Comparison of ENCODE assay signal across 9 cellular contexts in the genomic region with DNA sequence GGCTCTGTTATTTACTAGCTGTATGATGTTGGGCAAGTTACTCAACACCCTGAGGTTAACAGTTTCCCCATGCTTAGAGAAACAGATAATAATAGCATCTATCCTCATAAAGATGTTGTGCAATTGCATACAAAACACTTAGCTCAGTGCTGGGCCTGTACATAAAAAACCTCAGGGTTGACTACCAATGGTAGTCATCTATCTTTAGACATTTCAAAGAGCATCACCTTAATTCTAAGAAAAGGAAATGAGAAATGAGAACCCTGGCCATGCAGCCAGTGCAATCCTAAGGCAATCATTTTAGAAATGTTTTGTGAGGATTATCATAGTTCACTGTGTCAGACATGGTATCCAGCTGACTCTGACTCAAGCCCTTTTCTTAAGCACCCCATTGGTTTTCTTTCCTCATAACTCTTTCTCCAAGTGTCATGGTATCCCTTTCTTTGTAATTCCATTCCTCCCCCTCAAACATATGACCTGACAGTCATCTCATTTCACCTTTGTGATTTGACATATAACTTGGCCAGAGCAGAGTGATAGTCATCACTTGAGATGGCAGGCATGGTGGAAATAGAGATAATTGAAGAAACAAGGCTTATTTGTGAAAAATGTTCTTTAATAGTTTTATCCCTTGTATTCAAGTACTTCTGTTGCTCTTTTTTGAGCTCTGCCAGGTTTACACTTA. TPM values are rescaled to one million over a fixed set of nuclear protein-coding genes. Genes with fewer than 3 reads are reported as not detected.
DNase-seq lines count a peak whose midpoint lies in the region; ATAC-seq and TF ChIP-seq lines count a peak whose summit lies in the region.
"Had no signal": no experiment of that assay in that cellular context is flagged by ENCODE, and none has a peak within 500 bp of the region (broad histone marks: within the 10 kb centered on the region; RNA-seq: fewer than 3 reads in every experiment).

No MANE protein-coding gene starts in this region.

- H3K9ac ChIP-seq in subcutaneous abdominal adipose tissue (ENCODE audit: low read length in 5 of 5) = peak overlapping the region in 2 of 5 donors; percentile 21 to 70

- peaks cover 2% of the 10 kb centered on the region for H3K36me3 Mint-ChIP-seq in activated CD8-positive, alpha-beta memory T cell treated with anti-CD3 and anti-CD28 coated beads, Interleukin-2, amount 10 ng/mL, durations not matched to agents 7 days and 5 days
- no peaks in the 10 kb centered on the region for H3K36me3 Mint-ChIP-seq in CD4-positive, alpha-beta T cell (ENCODE audit: low read depth)

- peak overlapping the region; percentile 79 for H3K27ac Mint-ChIP-seq in activated CD8-positive, alpha-beta memory T cell treated with anti-CD3 and anti-CD28 coated beads, Interleukin-2, amount 10 ng/mL, durations not matched to agents 7 days and 5 days
- H3K27ac Mint-ChIP-seq in CD4-positive, alpha-beta T cell = no peak overlapping the region
- H3K27ac Mint-ChIP-seq: B cell had no signal

- H3K9me3 ChIP-seq in subcutaneous abdominal adipose tissue (ENCODE audit: control insufficient read depth in 5 of 5, low read length in 5 of 5) = no peaks in the 10 kb centered on the region
- H3K9me3 ChIP-seq in CD4-positive, alpha-beta T cell (ENCODE audit: control insufficient read depth, low read length) = no peaks in the 10 kb centered on the region

- intact Hi-C loops in left cardiac atrium (cut with DNase I) = no loop called here
- intact Hi-C loops in CD4-positive, alpha-beta T cell (cut with DNase I, micrococcal nuclease) = loop anchor here (5.0 to 10.0 kb wide), 4 partner anchors 132 to 1904 kb away; no protein-coding TSS in a partner anchor

- CTCF ChIA-PET in activated CD8-positive, alpha-beta memory T cell treated with anti-CD3 and anti-CD28 coated beads, Interleukin-2, amount 10 ng/mL, durations not matched to agents 7 days and 5 days (lab: Charles Lee) = interaction anchor here (1.0 to 1.6 kb wide), 5 partner anchors 18 to 132 kb away, joined by 3 to 5 read pairs (median 3); no protein-coding TSS in a partner anchor
- CTCF ChIA-PET in GM10248 (lab: Yijun Ruan, JAX) = interaction anchor here (1.8 to 3.1 kb wide), 2 partner anchors 10 to 60 kb away, joined by 3 to 15 read pairs; no protein-coding TSS in a partner anchor
- CTCF ChIA-PET in CD4-positive, alpha-beta T cell (lab: Charles Lee) = interaction anchor here (1.5 kb wide), 1 partner anchor 10 kb away, joined by 3 read pairs; no protein-coding TSS in a partner anchor

- peak; percentile 50 for DNase-seq in activated CD8-positive, alpha-beta memory T cell treated with anti-CD3 and anti-CD28 coated beads, Interleukin-2, amount 10 ng/mL, durations not matched to agents 7 days and 5 days
- DNase-seq in activated CD8-positive, alpha-beta memory T cell treated with anti-CD3 and anti-CD28 coated beads for 24 hours = no peak
- DNase-seq in SIG-M5 (lab: John Stamatoyannopoulos, UW) = peak; percentile 98
- no peak for DNase-seq in left cardiac atrium
- no peak for DNase-seq in GM10248 (ENCODE audit: extremely low spot score)
- DNase-seq in CD4-positive, alpha-beta T cell = no peak

- H3K27me3 Mint-ChIP-seq in activated CD8-positive, alpha-beta memory T cell treated with anti-CD3 and anti-CD28 coated beads, Interleukin-2, amount 10 ng/mL, durations not matched to agents 7 days and 5 days = no peaks in the 10 kb centered on the region
- no peaks in the 10 kb centered on the region for H3K27me3 Mint-ChIP-seq in CD4-positive, alpha-beta T cell
- H3K27me3 Mint-ChIP-seq: B cell had no signal

- peaks cover 0 to 23% (median 4%) of the 10 kb centered on the region in 5 donors for H3K4me1 ChIP-seq in subcutaneous abdominal adipose tissue (ENCODE audit: control insufficient read depth in 5 of 5, insufficient read depth in 5 of 5, low read length in 5 of 5)

- TF ChIP-seq CTCF in GM10248 (IDR thresholded peaks at IDR 0.05; ENCODE audit: control extremely low read depth, extremely low read depth, low read depth, missing control alignments) = no peak
- no peak for TF ChIP-seq CTCF in CD4-positive, alpha-beta T cell (IDR thresholded peaks at IDR 0.05)

- H3K27me3 ChIP-seq in subcutaneous abdominal adipose tissue (ENCODE audit: control insufficient read depth in 5 of 5, insufficient read depth in 4 of 5, low read length in 5 of 5) = no peaks in the 10 kb centered on the region
- no peaks in the 10 kb centered on the region for H3K27me3 ChIP-seq in CD4-positive, alpha-beta T cell (ENCODE audit: control insufficient read depth, insufficient read depth, low read length)

- peak overlapping the region; percentile 89 for H3K27ac ChIP-seq in subcutaneous abdominal adipose tissue (ENCODE audit: low read depth, low read length)
- H3K27ac ChIP-seq in CD4-positive, alpha-beta T cell (ENCODE audit: low read depth, low read length) = no peak overlapping the region

- no peak overlapping the region for H3K4me3 Mint-ChIP-seq in activated CD8-positive, alpha-beta memory T cell treated with anti-CD3 and anti-CD28 coated beads, Interleukin-2, amount 10 ng/mL, durations not matched to agents 7 days and 5 days
- H3K4me3 Mint-ChIP-seq in CD4-positive, alpha-beta T cell = no peak overlapping the region
- H3K4me3 Mint-ChIP-seq: B cell had no signal

- peak; percentile 86 for ATAC-seq in activated CD8-positive, alpha-beta memory T cell treated with anti-CD3 and anti-CD28 coated beads, Interleukin-2, amount 10 ng/mL, durations not matched to agents 7 days and 5 days
- peak; percentile 46 to 88 for ATAC-seq in left cardiac atrium
- no peak for ATAC-seq in CD4-positive, alpha-beta T cell (ENCODE audit: poor library complexity)
- ATAC-seq in GM18870 (IDR thresholded peaks at IDR 0.05; ENCODE audit: unreplicated experiment) = no peak

- no peaks in the 10 kb centered on the region for H3K9me3 Mint-ChIP-seq in activated CD8-positive, alpha-beta memory T cell treated with anti-CD3 and anti-CD28 coated beads, Interleukin-2, amount 10 ng/mL, durations not matched to agents 7 days and 5 days (ENCODE audit: low read depth)
- H3K9me3 Mint-ChIP-seq in CD4-positive, alpha-beta T cell = no peaks in the 10 kb centered on the region

- H3K4me3 ChIP-seq in subcutaneous abdominal adipose tissue (ENCODE audit: low read depth in 1 of 5, low read length in 5 of 5) = no peak overlapping the region

- H3K36me3 ChIP-seq in subcutaneous abdominal adipose tissue (ENCODE audit: control insufficient read depth in 5 of 5, insufficient read depth in 5 of 5, low read length in 5 of 5) = no peaks in the 10 kb centered on the region

- peaks cover 21% of the 10 kb centered on the region for H3K4me1 Mint-ChIP-seq in activated CD8-positive, alpha-beta memory T cell treated with anti-CD3 and anti-CD28 coated beads, Interleukin-2, amount 10 ng/mL, durations not matched to agents 7 days and 5 days
- H3K4me1 Mint-ChIP-seq in CD4-positive, alpha-beta T cell (ENCODE audit: low read depth) = peaks cover 4% of the 10 kb centered on the region

- POLR2A ChIA-PET in GM10248 (lab: Yijun Ruan, JAX) = no interaction called here
- POLR2A ChIA-PET in CD4-positive, alpha-beta T cell (lab: Charles Lee) = no interaction called here

RNA-seq across cellular contexts. Expression of a gene that starts 29.5 kb away (rescaled TPM):
- 100 to 1,000 TPM; 104 to 112 TPM for total RNA-seq in activated CD8-positive, alpha-beta memory T cell treated with anti-CD3 and anti-CD28 coated beads, Interleukin-2, amount 10 ng/mL, durations not matched to agents 7 days and 5 days
- total RNA-seq in left cardiac atrium = 10 to 100 TPM; 34.5 to 38.8 TPM
- 100 to 1,000 TPM; 154 to 160 TPM for total RNA-seq in CD4-positive, alpha-beta T cell

Comparison
In these comparisons a context has a peak if more than half of its experiments do, and no peak if none do; other contexts are left out.
1. DNase-seq: peak in activated CD8-positive, alpha-beta memory T cell treated with anti-CD3 and anti-CD28 coated beads, Interleukin-2, amount 10 ng/mL, durations not matched to agents 7 days and 5 days (single experiment) and SIG-M5 (single experiment); none in activated CD8-positive, alpha-beta memory T cell treated with anti-CD3 and anti-CD28 coated beads for 24 hours (single experiment), left cardiac atrium (single experiment), GM10248 (single experiment) and CD4-positive, alpha-beta T cell (0 of 10).
2. ATAC-seq: peak in activated CD8-positive, alpha-beta memory T cell treated with anti-CD3 and anti-CD28 coated beads, Interleukin-2, amount 10 ng/mL, durations not matched to agents 7 days and 5 days (single experiment) and left cardiac atrium (2 of 2); none in CD4-positive, alpha-beta T cell (single experiment) and GM18870 (single experiment).
3. intact Hi-C loops: an anchor here in CD4-positive, alpha-beta T cell (5.0 to 10.0 kb wide); none called in left cardiac atrium.